Comparison of ENCODE assay signal across 17 cellular contexts in the genomic region with DNA sequence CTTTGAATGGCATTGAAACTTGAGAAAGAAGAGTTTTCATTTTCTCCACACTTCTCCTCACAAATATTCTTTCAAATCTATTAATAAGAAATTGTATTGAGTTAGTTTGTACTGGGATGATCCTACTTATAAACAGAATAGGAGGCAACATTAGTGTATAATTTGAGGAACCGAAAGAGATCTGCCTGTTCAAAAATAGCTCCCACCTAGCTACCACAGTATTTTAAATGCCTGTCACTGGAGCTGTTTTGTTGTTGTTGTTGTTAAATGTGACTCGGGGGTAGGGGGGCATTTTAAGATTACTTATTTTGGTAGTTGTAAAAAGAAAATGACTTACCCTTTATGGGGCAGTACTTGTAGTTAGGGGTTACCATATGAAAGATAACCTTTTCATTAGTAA. TPM values are rescaled to one million over a fixed set of nuclear protein-coding genes. Genes with fewer than 3 reads are reported as not detected.
DNase-seq lines count a peak whose midpoint lies in the region; ATAC-seq and FAIRE-seq lines count a peak whose summit lies in the region.
"Had no signal": no experiment of that assay in that cellular context is flagged by ENCODE, and none has a peak within 500 bp of the region (broad histone marks: within the 10 kb centered on the region; RNA-seq: fewer than 3 reads in every experiment).

No MANE protein-coding gene starts in this region.

- ATAC-seq in GM21360 (IDR thresholded peaks at IDR 0.05; ENCODE audit: unreplicated experiment) = peak; percentile 94
- ATAC-seq in HG02870 (IDR thresholded peaks at IDR 0.05; ENCODE audit: unreplicated experiment) = peak; percentile 91
- ATAC-seq in HG03558 (IDR thresholded peaks at IDR 0.05; ENCODE audit: extremely low read depth, unreplicated experiment) = peak; percentile 52
- ATAC-seq: natural killer cell treated with Interleukin-12 subunit alpha and Interleukin-12 subunit beta and Interleukin-15 and Interleukin-18, amount 100 ng/mL, for 72 hours; sciatic nerve had no signal

- FAIRE-seq in GM18507 (lab: Jason Lieb, UNC) = peak; percentile 64
- FAIRE-seq: astrocyte, D721Med had no signal

- DNase-seq in GM18507 (ENCODE audit: extremely low spot score, insufficient read length, low read depth) = no peak
- DNase-seq in stimulated activated CD4-positive, alpha-beta T cell treated with anti-CD3 and anti-CD28 coated beads, Interleukin-1b, Interleukin-23, amount 100 ng/mL, for 48 hours = no peak
- no peak for DNase-seq in mesenteric fat pad (ENCODE audit: low spot score)
- no peak for DNase-seq in activated T-cell treated with anti-CD3 and anti-CD28 coated beads for 4 hours
- no peak for DNase-seq in GF-D8 (lab: John Stamatoyannopoulos, UW)
- DNase-seq: activated CD4-positive, alpha-beta memory T cell treated with anti-CD3 and anti-CD28 coated beads, Interleukin-2, amount 10 ng/mL, durations not matched to agents 7 days and 5 days; dermis blood vessel endothelial cell; KBM-7; NCI-H1694 treated with DMSO at 0.1 percent for 48 hours; NCI-H526 had no signal

RNA-seq across cellular contexts. Expression of gene HAPLN1, which starts 20.1 kb away (rescaled TPM):
- total RNA-seq in mesenteric fat pad = not detected
- total RNA-seq: activated CD4-positive, alpha-beta memory T cell treated with anti-CD3 and anti-CD28 coated beads, Interleukin-2, amount 10 ng/mL, durations not matched to agents 7 days and 5 days; natural killer cell treated with Interleukin-12 subunit alpha and Interleukin-12 subunit beta and Interleukin-15 and Interleukin-18, amount 100 ng/mL, for 72 hours; sciatic nerve had no signal
